1 cellular context compared by ENCODE assay signal in genomic region chr1:76037314-76037713, GRCh38.
TF ChIP-seq lines count a peak whose summit lies in the region.

No MANE protein-coding gene starts in this region.

TF ChIP-seq in HEK293, 187 proteins besides CTCF, POLR2A, EP300 and RAD21 (continued from another document):
- TF ChIP-seq ZNF449 (tag by site-specific recombination; IDR thresholded peaks at IDR 0.05) (no peak), PRDM2 (tag by site-specific recombination; IDR thresholded peaks at IDR 0.05; ENCODE audit: borderline replicate concordance) (no peak), PBX3 (CRISPR knock-in tag; IDR thresholded peaks at IDR 0.05) (no peak), OSR2 (tag by site-specific recombination; IDR thresholded peaks at IDR 0.05) (no peak), SCRT2 (tag by site-specific recombination; IDR thresholded peaks at IDR 0.05) (peak; percentile 92), ZSCAN16 (tag by site-specific recombination; IDR thresholded peaks at IDR 0.05) (no peak), MYNN (tag by site-specific recombination; IDR thresholded peaks at IDR 0.05; ENCODE audit: borderline replicate concordance) (no peak), HOXA7 (CRISPR knock-in tag; IDR thresholded peaks at IDR 0.05; ENCODE audit: borderline replicate concordance) (no peak), ZSCAN4 (tag by site-specific recombination; IDR thresholded peaks at IDR 0.05) (no peak), ZBTB11 (tag by site-specific recombination; conservative IDR thresholded peaks at IDR 0.05; ENCODE audit: low read depth) (no peak)
TF ChIP-seq in HEK293: peak in this region for 2.
